In the genomic region with DNA sequence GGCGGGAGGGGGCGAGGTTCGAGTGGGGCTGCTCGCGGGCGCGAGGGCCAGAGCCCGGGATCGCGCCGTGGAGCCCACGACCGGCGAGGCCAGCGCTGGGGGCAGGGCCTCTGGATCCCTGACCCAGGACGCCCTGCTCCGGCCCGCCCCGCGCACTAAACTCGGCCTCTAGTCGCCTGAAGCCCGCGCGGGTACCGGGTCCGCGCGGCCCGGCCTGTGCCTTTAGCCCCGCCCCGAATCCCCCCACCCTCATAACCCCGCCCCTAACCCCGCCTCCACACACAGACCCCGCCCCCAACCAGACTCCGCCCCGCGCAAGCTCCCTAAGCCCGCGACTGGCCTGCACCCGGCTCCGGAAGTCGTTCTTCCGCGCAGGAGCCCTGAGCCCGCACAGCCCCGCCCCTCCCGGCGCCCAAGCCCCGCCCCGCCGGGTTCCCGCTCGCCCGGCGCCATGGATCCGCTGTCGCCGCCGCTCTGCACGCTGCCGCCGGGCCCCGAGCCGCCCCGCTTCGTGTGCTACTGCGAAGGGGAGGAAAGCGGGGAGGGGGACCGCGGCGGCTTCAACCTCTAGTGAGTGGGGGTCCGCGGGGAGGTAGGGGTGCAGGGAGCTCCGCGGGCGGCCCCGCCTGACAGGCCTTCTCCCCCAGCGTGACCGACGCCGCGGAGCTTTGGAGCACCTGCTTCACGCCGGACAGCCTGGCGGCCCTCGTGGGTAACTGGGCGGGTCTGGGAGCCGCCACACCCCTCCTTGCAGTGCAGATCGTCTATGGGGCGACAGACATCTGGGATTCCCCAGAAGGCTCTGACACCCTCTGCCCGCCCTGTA, we compare ENCODE assay signal across 8 cellular contexts. TPM values are rescaled to one million over a fixed set of nuclear protein-coding genes. Genes with fewer than 3 reads are reported as not detected.
DNase-seq lines count a peak whose midpoint lies in the region; ATAC-seq and TF ChIP-seq lines count a peak whose summit lies in the region.

A gene with protein sequence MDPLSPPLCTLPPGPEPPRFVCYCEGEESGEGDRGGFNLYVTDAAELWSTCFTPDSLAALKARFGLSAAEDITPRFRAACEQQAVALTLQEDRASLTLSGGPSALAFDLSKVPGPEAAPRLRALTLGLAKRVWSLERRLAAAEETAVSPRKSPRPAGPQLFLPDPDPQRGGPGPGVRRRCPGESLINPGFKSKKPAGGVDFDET (plus strand): TSS at position 430 of the 826 bp plus-strand sequence. CDS start 22 bp downstream, at position 452.

- intact Hi-C loops in left colon (cut with DNase I, micrococcal nuclease): no loop called here

- H3K4me3 ChIP-seq in AG10803 (ENCODE audit: low read length) (peak within 1 kb of the TSS; percentile 74), choroid plexus epithelial cell (ENCODE audit: low read depth, low read length) (peak within 1 kb of the TSS; percentile 76)

- ATAC-seq in HG03175 (IDR thresholded peaks at IDR 0.05; ENCODE audit: unreplicated experiment) (peak; percentile 83), left colon (peak; percentile 81)

- TF ChIP-seq CTCF in AG10803 (conservative IDR thresholded peaks at IDR 0.05; ENCODE audit: low read length) (no peak), choroid plexus epithelial cell (conservative IDR thresholded peaks at IDR 0.05; ENCODE audit: low read depth, low read length) (no peak)

- in situ Hi-C loops in GM18951 (cut with MboI; ENCODE audit: low sequenced_read_pairs, unreplicated experiment): no loop called here

- DNase-seq in AG10803 (ENCODE audit: low read depth) (peak; percentile 87), NCI-H510A (lab: John Stamatoyannopoulos, UW) (peak; percentile 68), choroid plexus epithelial cell (ENCODE audit: low read depth) (peak; percentile 91), left colon (peak; percentile 92 to 96)
- DNase-seq in activated CD4-positive, alpha-beta T cell treated with anti-CD3 and anti-CD28 coated beads for 4 hours: peak; percentile 91 to 93
- DNase-seq in stimulated activated CD4-positive, alpha-beta T cell treated with anti-CD3 and anti-CD28 coated beads, Interleukin-1b, Interleukin-23, amount 100 ng/mL, for 4 hours (ENCODE audit: low read depth in 2 of 2): peak; percentile 93 to 97

- TF ChIP-seq POLR2A in GM18951 (IDR thresholded peaks at IDR 0.05; ENCODE audit: extremely low read depth, insufficient read depth, insufficient read length): peak; percentile 76

RNA-seq across cellular contexts. Expression of the gene that starts here (rescaled TPM):
- 10 to 100 TPM; 33.3 to 41.2 TPM for total RNA-seq in left colon

Comparison
In these comparisons a context has a peak if more than half of its experiments do, and no peak if none do; other contexts are left out.
1. Peak in every context shown above with its lines: DNase-seq, ATAC-seq and H3K4me3 ChIP-seq.